1 cellular context compared by ENCODE assay signal in the genomic region with DNA sequence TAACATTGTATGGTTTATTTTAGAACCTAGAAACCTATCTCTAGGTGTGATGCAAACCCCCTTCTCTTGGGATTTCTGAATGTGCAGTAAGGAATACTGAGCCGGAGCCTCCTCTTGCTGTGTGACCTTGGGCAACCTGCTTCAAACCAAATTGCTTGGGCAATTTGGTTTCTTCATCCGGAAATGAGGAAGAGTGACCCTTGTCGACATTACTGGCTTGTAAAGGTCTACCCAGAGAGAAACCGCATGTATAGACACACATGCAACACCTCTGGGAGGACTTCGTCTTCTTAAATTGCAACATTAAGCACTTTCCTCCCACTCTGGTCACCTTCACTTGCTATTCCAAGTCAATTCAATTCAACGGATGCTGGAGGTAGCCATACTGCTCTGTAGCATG.
TF ChIP-seq lines count a peak whose summit lies in the region.

No MANE protein-coding gene starts in this region.

TF ChIP-seq in GM23338, 12 proteins besides CTCF, POLR2A, EP300 and RAD21 (continued from another document):
- TF ChIP-seq, protein P1, sequence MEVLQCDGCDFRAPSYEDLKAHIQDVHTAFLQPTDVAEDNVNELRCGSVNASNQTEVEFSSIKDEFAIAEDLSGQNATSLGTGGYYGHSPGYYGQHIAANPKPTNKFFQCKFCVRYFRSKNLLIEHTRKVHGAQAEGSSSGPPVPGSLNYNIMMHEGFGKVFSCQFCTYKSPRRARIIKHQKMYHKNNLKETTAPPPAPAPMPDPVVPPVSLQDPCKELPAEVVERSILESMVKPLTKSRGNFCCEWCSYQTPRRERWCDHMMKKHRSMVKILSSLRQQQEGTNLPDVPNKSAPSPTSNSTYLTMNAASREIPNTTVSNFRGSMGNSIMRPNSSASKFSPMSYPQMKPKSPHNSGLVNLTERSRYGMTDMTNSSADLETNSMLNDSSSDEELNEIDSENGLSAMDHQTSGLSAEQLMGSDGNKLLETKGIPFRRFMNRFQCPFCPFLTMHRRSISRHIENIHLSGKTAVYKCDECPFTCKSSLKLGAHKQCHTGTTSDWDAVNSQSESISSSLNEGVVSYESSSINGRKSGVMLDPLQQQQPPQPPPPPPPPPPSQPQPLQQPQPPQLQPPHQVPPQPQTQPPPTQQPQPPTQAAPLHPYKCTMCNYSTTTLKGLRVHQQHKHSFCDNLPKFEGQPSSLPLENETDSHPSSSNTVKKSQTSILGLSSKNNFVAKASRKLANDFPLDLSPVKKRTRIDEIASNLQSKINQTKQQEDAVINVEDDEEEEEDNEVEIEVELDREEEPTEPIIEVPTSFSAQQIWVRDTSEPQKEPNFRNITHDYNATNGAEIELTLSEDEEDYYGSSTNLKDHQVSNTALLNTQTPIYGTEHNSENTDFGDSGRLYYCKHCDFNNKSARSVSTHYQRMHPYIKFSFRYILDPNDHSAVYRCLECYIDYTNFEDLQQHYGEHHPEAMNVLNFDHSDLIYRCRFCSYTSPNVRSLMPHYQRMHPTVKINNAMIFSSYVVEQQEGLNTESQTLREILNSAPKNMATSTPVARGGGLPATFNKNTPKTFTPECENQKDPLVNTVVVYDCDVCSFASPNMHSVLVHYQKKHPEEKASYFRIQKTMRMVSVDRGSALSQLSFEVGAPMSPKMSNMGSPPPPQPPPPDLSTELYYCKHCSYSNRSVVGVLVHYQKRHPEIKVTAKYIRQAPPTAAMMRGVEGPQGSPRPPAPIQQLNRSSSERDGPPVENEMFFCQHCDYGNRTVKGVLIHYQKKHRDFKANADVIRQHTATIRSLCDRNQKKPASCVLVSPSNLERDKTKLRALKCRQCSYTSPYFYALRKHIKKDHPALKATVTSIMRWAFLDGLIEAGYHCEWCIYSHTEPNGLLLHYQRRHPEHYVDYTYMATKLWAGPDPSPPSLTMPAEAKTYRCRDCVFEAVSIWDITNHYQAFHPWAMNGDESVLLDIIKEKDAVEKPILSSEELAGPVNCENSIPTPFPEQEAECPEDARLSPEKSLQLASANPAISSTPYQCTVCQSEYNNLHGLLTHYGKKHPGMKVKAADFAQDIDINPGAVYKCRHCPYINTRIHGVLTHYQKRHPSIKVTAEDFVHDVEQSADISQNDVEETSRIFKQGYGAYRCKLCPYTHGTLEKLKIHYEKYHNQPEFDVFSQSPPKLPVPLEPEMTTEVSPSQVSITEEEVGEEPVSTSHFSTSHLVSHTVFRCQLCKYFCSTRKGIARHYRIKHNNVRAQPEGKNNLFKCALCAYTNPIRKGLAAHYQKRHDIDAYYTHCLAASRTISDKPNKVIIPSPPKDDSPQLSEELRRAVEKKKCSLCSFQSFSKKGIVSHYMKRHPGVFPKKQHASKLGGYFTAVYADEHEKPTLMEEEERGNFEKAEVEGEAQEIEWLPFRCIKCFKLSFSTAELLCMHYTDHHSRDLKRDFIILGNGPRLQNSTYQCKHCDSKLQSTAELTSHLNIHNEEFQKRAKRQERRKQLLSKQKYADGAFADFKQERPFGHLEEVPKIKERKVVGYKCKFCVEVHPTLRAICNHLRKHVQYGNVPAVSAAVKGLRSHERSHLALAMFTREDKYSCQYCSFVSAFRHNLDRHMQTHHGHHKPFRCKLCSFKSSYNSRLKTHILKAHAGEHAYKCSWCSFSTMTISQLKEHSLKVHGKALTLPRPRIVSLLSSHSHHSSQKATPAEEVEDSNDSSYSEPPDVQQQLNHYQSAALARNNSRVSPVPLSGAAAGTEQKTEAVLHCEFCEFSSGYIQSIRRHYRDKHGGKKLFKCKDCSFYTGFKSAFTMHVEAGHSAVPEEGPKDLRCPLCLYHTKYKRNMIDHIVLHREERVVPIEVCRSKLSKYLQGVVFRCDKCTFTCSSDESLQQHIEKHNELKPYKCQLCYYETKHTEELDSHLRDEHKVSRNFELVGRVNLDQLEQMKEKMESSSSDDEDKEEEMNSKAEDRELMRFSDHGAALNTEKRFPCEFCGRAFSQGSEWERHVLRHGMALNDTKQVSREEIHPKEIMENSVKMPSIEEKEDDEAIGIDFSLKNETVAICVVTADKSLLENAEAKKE (CRISPR knock-in tag; IDR thresholded peaks at IDR 0.05), result no peak
- TF ChIP-seq JUNB (IDR thresholded peaks at IDR 0.05; ENCODE audit: unreplicated experiment), result no peak
- TF ChIP-seq STAT1 (IDR thresholded peaks at IDR 0.05; ENCODE audit: unreplicated experiment), result no peak
- no peak for TF ChIP-seq EZH2phosphoT487 (IDR thresholded peaks at IDR 0.05; ENCODE audit: unreplicated experiment)
- no peak for TF ChIP-seq ZNF331 (CRISPR knock-in tag; IDR thresholded peaks at IDR 0.05; ENCODE audit: low read depth)
- no peak for TF ChIP-seq ZNF114 (CRISPR knock-in tag; IDR thresholded peaks at IDR 0.05)
- TF ChIP-seq, protein P2, sequence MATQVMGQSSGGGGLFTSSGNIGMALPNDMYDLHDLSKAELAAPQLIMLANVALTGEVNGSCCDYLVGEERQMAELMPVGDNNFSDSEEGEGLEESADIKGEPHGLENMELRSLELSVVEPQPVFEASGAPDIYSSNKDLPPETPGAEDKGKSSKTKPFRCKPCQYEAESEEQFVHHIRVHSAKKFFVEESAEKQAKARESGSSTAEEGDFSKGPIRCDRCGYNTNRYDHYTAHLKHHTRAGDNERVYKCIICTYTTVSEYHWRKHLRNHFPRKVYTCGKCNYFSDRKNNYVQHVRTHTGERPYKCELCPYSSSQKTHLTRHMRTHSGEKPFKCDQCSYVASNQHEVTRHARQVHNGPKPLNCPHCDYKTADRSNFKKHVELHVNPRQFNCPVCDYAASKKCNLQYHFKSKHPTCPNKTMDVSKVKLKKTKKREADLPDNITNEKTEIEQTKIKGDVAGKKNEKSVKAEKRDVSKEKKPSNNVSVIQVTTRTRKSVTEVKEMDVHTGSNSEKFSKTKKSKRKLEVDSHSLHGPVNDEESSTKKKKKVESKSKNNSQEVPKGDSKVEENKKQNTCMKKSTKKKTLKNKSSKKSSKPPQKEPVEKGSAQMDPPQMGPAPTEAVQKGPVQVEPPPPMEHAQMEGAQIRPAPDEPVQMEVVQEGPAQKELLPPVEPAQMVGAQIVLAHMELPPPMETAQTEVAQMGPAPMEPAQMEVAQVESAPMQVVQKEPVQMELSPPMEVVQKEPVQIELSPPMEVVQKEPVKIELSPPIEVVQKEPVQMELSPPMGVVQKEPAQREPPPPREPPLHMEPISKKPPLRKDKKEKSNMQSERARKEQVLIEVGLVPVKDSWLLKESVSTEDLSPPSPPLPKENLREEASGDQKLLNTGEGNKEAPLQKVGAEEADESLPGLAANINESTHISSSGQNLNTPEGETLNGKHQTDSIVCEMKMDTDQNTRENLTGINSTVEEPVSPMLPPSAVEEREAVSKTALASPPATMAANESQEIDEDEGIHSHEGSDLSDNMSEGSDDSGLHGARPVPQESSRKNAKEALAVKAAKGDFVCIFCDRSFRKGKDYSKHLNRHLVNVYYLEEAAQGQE (IDR thresholded peaks at IDR 0.05; ENCODE audit: unreplicated experiment), result no peak
